10 cellular contexts compared by ENCODE assay signal in the genomic region with DNA sequence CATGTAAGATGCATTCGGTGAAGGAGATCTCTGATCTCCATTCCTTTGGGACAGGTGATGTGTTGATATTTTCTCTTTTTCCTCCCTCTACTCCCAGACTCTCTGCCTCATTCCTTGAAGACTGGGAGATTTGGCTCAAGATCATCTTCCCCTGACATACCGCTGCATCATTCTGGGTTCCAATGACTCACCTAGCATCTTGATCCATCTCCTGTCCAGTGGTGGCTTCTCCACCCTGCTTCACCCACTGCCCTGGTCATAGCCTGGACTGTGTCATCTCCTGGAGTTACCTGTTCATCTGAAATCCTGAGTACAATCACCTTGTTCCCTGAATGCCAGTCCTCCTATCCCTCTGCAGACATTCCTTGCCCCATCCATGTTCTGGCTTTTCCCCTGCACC. TPM values are rescaled to one million over a fixed set of nuclear protein-coding genes. Genes with fewer than 3 reads are reported as not detected.
DNase-seq lines count a peak whose midpoint lies in the region; ATAC-seq and TF ChIP-seq lines count a peak whose summit lies in the region.
"Had no signal": no experiment of that assay in that cellular context is flagged by ENCODE, and none has a peak within 500 bp of the region (broad histone marks: within the 10 kb centered on the region; RNA-seq: fewer than 3 reads in every experiment).

No MANE protein-coding gene starts in this region.

- H3K27me3 ChIP-seq in adrenal gland (no peaks in the 10 kb centered on the region), layer of hippocampus (ENCODE audit: control insufficient read depth, insufficient read depth, low read length) (no peaks in the 10 kb centered on the region), smooth muscle cell (ENCODE audit: low read depth) (no peaks in the 10 kb centered on the region)

- ATAC-seq in GM19463 (IDR thresholded peaks at IDR 0.05; ENCODE audit: unreplicated experiment), result no peak
- ATAC-seq in GM21737 (IDR thresholded peaks at IDR 0.05; ENCODE audit: unreplicated experiment), result no peak

- peak overlapping the region; percentile 64 for H3K4me2 ChIP-seq in smooth muscle cell

- H3K9me3 ChIP-seq in adrenal gland (replicated peaks in 1 of 3) (no peaks in the 10 kb centered on the region), smooth muscle cell (replicated peaks; ENCODE audit: low read depth) (no peaks in the 10 kb centered on the region)

- peak overlapping the region in 3 of 5 donors; percentile 80 to 91 (median 89) for H3K27ac ChIP-seq in adrenal gland
- peak overlapping the region; percentile 4 for H3K27ac ChIP-seq in layer of hippocampus (ENCODE audit: low read depth, low read length)
- H3K27ac ChIP-seq in smooth muscle cell (ENCODE audit: low read depth), result no peak overlapping the region

- H3K36me3 ChIP-seq in adrenal gland (replicated peaks in 1 of 2) (no peaks in the 10 kb centered on the region), smooth muscle cell (ENCODE audit: low read depth) (no peaks in the 10 kb centered on the region)

- intact Hi-C loops in adrenal gland (cut with DNase I), result no loop called here

- 81 to 88% (median 87%) methylated on average over 2 of the region's 2 CpGs for WGBS in adrenal gland, 4 donors
- 88% methylated on average over 2 of the region's 2 CpGs for WGBS in smooth muscle cell (ENCODE audit: low lambda C conversion rate)

- H3K9ac ChIP-seq in smooth muscle cell (ENCODE audit: low read depth), result no peak overlapping the region

- H3K4me3 ChIP-seq in adrenal gland (no peak overlapping the region), smooth muscle cell (no peak overlapping the region)

- H3K4me1 ChIP-seq in adrenal gland (replicated peaks in 1 of 2) (peaks cover 41 to 52% of the 10 kb centered on the region in 2 donors), smooth muscle cell (ENCODE audit: low read depth) (peaks cover 34% of the 10 kb centered on the region)

- peaks cover 18% of the 10 kb centered on the region for H3F3A ChIP-seq in smooth muscle cell (ENCODE audit: low read depth)

- TF ChIP-seq CTCF in adrenal gland (IDR thresholded peaks at IDR 0.05) (no peak), smooth muscle cell (IDR thresholded peaks at IDR 0.05; ENCODE audit: borderline replicate concordance, insufficient read depth, poor library complexity, severe bottlenecking) (no peak)

- H3K79me2 ChIP-seq in smooth muscle cell (ENCODE audit: low read depth), result peaks cover 46% of the 10 kb centered on the region

- H4K20me1 ChIP-seq in smooth muscle cell (ENCODE audit: low read depth), result no peaks in the 10 kb centered on the region

- TF ChIP-seq POLR2A in adrenal gland (IDR thresholded peaks at IDR 0.05), result no peak

- peak; percentile 66 for DNase-seq in EL
- DNase-seq in adrenal gland, result peak in 2 of 7 donors; percentile 13 to 16
- DNase-seq in smooth muscle cell (lab: John Stamatoyannopoulos, UW; ENCODE audit: unreplicated experiment), result no peak
- DNase-seq in NCI-H2107 treated with DMSO at 0.1 percent for 48 hours (lab: John Stamatoyannopoulos, UW; ENCODE audit: unreplicated experiment), result no peak
- no peak for DNase-seq in DMS53 treated with DMSO at 0.1 percent for 48 hours (lab: John Stamatoyannopoulos, UW; ENCODE audit: unreplicated experiment)
- DNase-seq: NCI-H2107; stimulated activated CD8-positive, alpha-beta memory T cell treated with anti-CD3 and anti-CD28 coated beads, Interleukin-4, amount 100 ng/mL, for 48 hours had no signal

- H2AFZ ChIP-seq in smooth muscle cell (ENCODE audit: low read depth), result no peak overlapping the region

RNA-seq across cellular contexts. Expression of gene TRAK1, which starts 57.4 kb away (rescaled TPM):
- total RNA-seq in adrenal gland (10 to 100 TPM; 24.6 to 38.1 (median 28.8) TPM), smooth muscle cell (13.7 and 16.3 TPM in 2 replicates)
- polyA plus RNA-seq in adrenal gland (10 to 100 TPM; 13.1 to 20.1 (median 18.7) TPM), smooth muscle cell (8.7 and 13.9 TPM in 2 replicates)
